Comparison of ENCODE assay signal across 1 cellular context in the genomic region with DNA sequence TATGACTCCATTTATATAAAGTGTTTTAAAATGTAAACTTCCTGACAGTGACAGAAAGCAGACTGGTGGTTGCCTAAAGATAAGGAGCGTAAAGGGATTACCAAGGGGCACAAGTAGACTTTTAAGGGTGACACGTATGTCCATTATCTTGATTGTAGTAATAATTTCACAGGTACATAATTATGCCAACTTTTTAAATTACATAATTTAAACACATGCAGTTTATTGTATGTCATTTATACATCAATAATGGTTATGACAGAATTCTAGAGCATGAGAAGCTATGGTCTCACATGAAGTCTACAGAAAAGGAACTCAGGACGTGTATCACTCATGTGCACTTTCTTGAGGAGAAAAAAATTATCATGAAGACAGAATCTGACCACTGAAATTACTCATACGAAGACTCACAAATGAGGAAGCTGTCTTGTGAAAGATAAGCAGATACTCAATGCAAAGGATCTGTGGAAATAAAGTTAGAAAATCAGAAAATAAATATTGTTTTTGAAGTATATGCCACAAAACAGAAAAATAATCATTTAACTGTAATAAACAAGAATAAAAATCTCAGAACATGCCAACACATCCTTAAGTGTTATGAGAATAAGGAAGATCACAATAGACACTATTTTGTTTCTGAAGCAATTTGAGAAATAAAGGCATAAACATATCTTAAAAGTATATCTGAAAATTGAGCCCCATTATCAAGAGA.
TF ChIP-seq lines count a peak whose summit lies in the region.

No MANE protein-coding gene starts in this region.

TF ChIP-seq in K562, 482 proteins besides CTCF, POLR2A, EP300 and RAD21 (continued from another document and continues in another):
- TF ChIP-seq, protein P1, sequence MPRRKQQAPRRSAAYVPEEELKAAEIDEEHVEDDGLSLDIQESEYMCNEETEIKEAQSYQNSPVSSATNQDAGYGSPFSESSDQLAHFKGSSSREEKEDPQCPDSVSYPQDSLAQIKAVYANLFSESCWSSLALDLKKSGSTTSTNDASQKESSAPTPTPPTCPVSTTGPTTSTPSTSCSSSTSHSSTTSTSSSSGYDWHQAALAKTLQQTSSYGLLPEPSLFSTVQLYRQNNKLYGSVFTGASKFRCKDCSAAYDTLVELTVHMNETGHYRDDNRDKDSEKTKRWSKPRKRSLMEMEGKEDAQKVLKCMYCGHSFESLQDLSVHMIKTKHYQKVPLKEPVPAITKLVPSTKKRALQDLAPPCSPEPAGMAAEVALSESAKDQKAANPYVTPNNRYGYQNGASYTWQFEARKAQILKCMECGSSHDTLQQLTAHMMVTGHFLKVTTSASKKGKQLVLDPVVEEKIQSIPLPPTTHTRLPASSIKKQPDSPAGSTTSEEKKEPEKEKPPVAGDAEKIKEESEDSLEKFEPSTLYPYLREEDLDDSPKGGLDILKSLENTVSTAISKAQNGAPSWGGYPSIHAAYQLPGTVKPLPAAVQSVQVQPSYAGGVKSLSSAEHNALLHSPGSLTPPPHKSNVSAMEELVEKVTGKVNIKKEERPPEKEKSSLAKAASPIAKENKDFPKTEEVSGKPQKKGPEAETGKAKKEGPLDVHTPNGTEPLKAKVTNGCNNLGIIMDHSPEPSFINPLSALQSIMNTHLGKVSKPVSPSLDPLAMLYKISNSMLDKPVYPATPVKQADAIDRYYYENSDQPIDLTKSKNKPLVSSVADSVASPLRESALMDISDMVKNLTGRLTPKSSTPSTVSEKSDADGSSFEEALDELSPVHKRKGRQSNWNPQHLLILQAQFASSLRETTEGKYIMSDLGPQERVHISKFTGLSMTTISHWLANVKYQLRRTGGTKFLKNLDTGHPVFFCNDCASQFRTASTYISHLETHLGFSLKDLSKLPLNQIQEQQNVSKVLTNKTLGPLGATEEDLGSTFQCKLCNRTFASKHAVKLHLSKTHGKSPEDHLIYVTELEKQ (CRISPR knock-in tag; IDR thresholded peaks at IDR 0.05): no peak
- TF ChIP-seq, protein P2, sequence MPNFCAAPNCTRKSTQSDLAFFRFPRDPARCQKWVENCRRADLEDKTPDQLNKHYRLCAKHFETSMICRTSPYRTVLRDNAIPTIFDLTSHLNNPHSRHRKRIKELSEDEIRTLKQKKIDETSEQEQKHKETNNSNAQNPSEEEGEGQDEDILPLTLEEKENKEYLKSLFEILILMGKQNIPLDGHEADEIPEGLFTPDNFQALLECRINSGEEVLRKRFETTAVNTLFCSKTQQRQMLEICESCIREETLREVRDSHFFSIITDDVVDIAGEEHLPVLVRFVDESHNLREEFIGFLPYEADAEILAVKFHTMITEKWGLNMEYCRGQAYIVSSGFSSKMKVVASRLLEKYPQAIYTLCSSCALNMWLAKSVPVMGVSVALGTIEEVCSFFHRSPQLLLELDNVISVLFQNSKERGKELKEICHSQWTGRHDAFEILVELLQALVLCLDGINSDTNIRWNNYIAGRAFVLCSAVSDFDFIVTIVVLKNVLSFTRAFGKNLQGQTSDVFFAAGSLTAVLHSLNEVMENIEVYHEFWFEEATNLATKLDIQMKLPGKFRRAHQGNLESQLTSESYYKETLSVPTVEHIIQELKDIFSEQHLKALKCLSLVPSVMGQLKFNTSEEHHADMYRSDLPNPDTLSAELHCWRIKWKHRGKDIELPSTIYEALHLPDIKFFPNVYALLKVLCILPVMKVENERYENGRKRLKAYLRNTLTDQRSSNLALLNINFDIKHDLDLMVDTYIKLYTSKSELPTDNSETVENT (CRISPR knock-in tag; IDR thresholded peaks at IDR 0.05): no peak
- no peak for TF ChIP-seq BCL6 (CRISPR knock-in tag; IDR thresholded peaks at IDR 0.05)
- no peak for TF ChIP-seq ZNF780A (CRISPR knock-in tag; IDR thresholded peaks at IDR 0.05)
- no peak; the same call in 1 of the 2 replicates for TF ChIP-seq MAFG (tag; conservative IDR thresholded peaks at IDR 0.05)
- TF ChIP-seq, protein P3, sequence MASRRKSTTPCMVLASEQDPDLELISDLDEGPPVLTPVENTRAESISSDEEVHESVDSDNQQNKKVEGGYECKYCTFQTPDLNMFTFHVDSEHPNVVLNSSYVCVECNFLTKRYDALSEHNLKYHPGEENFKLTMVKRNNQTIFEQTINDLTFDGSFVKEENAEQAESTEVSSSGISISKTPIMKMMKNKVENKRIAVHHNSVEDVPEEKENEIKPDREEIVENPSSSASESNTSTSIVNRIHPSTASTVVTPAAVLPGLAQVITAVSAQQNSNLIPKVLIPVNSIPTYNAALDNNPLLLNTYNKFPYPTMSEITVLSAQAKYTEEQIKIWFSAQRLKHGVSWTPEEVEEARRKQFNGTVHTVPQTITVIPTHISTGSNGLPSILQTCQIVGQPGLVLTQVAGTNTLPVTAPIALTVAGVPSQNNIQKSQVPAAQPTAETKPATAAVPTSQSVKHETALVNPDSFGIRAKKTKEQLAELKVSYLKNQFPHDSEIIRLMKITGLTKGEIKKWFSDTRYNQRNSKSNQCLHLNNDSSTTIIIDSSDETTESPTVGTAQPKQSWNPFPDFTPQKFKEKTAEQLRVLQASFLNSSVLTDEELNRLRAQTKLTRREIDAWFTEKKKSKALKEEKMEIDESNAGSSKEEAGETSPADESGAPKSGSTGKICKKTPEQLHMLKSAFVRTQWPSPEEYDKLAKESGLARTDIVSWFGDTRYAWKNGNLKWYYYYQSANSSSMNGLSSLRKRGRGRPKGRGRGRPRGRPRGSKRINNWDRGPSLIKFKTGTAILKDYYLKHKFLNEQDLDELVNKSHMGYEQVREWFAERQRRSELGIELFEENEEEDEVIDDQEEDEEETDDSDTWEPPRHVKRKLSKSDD (conservative IDR thresholded peaks at IDR 0.05; ENCODE audit: low read length): no peak
- TF ChIP-seq BMI1 (IDR thresholded peaks at IDR 0.05; ENCODE audit: low read length): no peak
- TF ChIP-seq POLR2B (IDR thresholded peaks at IDR 0.05; ENCODE audit: low read depth, partially characterized antibody): no peak
- TF ChIP-seq TCFL5 (CRISPR knock-in tag; conservative IDR thresholded peaks at IDR 0.05): no peak
- no peak for TF ChIP-seq ELF2 (CRISPR knock-in tag; IDR thresholded peaks at IDR 0.05)
- no peak for TF ChIP-seq PHTF2 (CRISPR knock-in tag; IDR thresholded peaks at IDR 0.05)
- TF ChIP-seq MYBL2 (IDR thresholded peaks at IDR 0.05; ENCODE audit: low read depth): no peak
- no peak for TF ChIP-seq MYBL2 (CRISPR knock-in tag; IDR thresholded peaks at IDR 0.05; ENCODE audit: borderline replicate concordance)
- TF ChIP-seq, protein P4, sequence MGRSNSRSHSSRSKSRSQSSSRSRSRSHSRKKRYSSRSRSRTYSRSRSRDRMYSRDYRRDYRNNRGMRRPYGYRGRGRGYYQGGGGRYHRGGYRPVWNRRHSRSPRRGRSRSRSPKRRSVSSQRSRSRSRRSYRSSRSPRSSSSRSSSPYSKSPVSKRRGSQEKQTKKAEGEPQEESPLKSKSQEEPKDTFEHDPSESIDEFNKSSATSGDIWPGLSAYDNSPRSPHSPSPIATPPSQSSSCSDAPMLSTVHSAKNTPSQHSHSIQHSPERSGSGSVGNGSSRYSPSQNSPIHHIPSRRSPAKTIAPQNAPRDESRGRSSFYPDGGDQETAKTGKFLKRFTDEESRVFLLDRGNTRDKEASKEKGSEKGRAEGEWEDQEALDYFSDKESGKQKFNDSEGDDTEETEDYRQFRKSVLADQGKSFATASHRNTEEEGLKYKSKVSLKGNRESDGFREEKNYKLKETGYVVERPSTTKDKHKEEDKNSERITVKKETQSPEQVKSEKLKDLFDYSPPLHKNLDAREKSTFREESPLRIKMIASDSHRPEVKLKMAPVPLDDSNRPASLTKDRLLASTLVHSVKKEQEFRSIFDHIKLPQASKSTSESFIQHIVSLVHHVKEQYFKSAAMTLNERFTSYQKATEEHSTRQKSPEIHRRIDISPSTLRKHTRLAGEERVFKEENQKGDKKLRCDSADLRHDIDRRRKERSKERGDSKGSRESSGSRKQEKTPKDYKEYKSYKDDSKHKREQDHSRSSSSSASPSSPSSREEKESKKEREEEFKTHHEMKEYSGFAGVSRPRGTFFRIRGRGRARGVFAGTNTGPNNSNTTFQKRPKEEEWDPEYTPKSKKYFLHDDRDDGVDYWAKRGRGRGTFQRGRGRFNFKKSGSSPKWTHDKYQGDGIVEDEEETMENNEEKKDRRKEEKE (IDR thresholded peaks at IDR 0.05; ENCODE audit: borderline replicate concordance in 1 of 2, control insufficient read depth in 1 of 2, low read depth in 2 of 2, low read length in 1 of 2): no peak
- TF ChIP-seq COPS2 (conservative IDR thresholded peaks at IDR 0.05): no peak
- no peak for TF ChIP-seq PHF8 (IDR thresholded peaks at IDR 0.05; ENCODE audit: borderline replicate concordance, low read length)
- no peak for TF ChIP-seq LARP7 (IDR thresholded peaks at IDR 0.05)
- TF ChIP-seq CCAR2 (IDR thresholded peaks at IDR 0.05; ENCODE audit: low read depth, low read length): no peak
- TF ChIP-seq, protein P5, sequence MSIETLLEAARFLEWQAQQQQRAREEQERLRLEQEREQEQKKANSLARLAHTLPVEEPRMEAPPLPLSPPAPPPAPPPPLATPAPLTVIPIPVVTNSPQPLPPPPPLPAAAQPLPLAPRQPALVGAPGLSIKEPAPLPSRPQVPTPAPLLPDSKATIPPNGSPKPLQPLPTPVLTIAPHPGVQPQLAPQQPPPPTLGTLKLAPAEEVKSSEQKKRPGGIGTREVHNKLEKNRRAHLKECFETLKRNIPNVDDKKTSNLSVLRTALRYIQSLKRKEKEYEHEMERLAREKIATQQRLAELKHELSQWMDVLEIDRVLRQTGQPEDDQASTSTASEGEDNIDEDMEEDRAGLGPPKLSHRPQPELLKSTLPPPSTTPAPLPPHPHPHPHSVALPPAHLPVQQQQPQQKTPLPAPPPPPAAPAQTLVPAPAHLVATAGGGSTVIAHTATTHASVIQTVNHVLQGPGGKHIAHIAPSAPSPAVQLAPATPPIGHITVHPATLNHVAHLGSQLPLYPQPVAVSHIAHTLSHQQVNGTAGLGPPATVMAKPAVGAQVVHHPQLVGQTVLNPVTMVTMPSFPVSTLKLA (conservative IDR thresholded peaks at IDR 0.05): peak in 1 of 2 experiments; percentile 40; a peak in 2 of 4 replicates
- TF ChIP-seq, protein P6, sequence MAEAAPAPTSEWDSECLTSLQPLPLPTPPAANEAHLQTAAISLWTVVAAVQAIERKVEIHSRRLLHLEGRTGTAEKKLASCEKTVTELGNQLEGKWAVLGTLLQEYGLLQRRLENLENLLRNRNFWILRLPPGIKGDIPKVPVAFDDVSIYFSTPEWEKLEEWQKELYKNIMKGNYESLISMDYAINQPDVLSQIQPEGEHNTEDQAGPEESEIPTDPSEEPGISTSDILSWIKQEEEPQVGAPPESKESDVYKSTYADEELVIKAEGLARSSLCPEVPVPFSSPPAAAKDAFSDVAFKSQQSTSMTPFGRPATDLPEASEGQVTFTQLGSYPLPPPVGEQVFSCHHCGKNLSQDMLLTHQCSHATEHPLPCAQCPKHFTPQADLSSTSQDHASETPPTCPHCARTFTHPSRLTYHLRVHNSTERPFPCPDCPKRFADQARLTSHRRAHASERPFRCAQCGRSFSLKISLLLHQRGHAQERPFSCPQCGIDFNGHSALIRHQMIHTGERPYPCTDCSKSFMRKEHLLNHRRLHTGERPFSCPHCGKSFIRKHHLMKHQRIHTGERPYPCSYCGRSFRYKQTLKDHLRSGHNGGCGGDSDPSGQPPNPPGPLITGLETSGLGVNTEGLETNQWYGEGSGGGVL (CRISPR knock-in tag; IDR thresholded peaks at IDR 0.05): no peak
- TF ChIP-seq TRIM24 (IDR thresholded peaks at IDR 0.05): peak; percentile 65 to 68; a peak in 3 of 4 replicates
- TF ChIP-seq TFAM (CRISPR knock-in tag; conservative IDR thresholded peaks at IDR 0.05): no peak
- TF ChIP-seq SETDB1 (IDR thresholded peaks at IDR 0.05; ENCODE audit: low read length): no peak
- peak; percentile 96 for TF ChIP-seq DPF2 (IDR thresholded peaks at IDR 0.05)
- TF ChIP-seq ZNF707 (CRISPR knock-in tag; conservative IDR thresholded peaks at IDR 0.05): no peak
- TF ChIP-seq, protein P7, sequence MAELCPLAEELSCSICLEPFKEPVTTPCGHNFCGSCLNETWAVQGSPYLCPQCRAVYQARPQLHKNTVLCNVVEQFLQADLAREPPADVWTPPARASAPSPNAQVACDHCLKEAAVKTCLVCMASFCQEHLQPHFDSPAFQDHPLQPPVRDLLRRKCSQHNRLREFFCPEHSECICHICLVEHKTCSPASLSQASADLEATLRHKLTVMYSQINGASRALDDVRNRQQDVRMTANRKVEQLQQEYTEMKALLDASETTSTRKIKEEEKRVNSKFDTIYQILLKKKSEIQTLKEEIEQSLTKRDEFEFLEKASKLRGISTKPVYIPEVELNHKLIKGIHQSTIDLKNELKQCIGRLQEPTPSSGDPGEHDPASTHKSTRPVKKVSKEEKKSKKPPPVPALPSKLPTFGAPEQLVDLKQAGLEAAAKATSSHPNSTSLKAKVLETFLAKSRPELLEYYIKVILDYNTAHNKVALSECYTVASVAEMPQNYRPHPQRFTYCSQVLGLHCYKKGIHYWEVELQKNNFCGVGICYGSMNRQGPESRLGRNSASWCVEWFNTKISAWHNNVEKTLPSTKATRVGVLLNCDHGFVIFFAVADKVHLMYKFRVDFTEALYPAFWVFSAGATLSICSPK (IDR thresholded peaks at IDR 0.05; ENCODE audit: borderline replicate concordance): no peak
- TF ChIP-seq CHCHD3 (CRISPR knock-in tag; IDR thresholded peaks at IDR 0.05): no peak
- no peak for TF ChIP-seq CBX1 (IDR thresholded peaks at IDR 0.05; ENCODE audit: low read depth)
- no peak for TF ChIP-seq SMARCA5 (IDR thresholded peaks at IDR 0.05)
- TF ChIP-seq ZNF384 (IDR thresholded peaks at IDR 0.05; ENCODE audit: low read depth, low read length): peak; percentile 94
- TF ChIP-seq ADNP (tag; IDR thresholded peaks at IDR 0.05): 0 out of 2 replicates have a peak, but pooled peaks have one; percentile 15
- TF ChIP-seq ILF3 (IDR thresholded peaks at IDR 0.05; ENCODE audit: borderline replicate concordance): no peak
- TF ChIP-seq BHLHE40 (IDR thresholded peaks at IDR 0.05; ENCODE audit: low read length): no peak
- TF ChIP-seq KAT2B (IDR thresholded peaks at IDR 0.05; ENCODE audit: low read depth, low read length): no peak
- TF ChIP-seq ZNF445 (CRISPR knock-in tag; IDR thresholded peaks at IDR 0.05; ENCODE audit: low read depth): no peak
- TF ChIP-seq GATAD2A (IDR thresholded peaks at IDR 0.05): no peak
- no peak for TF ChIP-seq SMAD2 (IDR thresholded peaks at IDR 0.05; ENCODE audit: low read depth, low read length)
- TF ChIP-seq TAF7 (tag; IDR thresholded peaks at IDR 0.05): no peak
- TF ChIP-seq PRMT5 (CRISPR knock-in tag; IDR thresholded peaks at IDR 0.05): no peak
- TF ChIP-seq PCBP2 (IDR thresholded peaks at IDR 0.05; ENCODE audit: low read depth, low read length, poor library complexity, severe bottlenecking): no peak
- TF ChIP-seq, protein P8, sequence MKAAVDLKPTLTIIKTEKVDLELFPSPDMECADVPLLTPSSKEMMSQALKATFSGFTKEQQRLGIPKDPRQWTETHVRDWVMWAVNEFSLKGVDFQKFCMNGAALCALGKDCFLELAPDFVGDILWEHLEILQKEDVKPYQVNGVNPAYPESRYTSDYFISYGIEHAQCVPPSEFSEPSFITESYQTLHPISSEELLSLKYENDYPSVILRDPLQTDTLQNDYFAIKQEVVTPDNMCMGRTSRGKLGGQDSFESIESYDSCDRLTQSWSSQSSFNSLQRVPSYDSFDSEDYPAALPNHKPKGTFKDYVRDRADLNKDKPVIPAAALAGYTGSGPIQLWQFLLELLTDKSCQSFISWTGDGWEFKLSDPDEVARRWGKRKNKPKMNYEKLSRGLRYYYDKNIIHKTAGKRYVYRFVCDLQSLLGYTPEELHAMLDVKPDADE (conservative IDR thresholded peaks at IDR 0.05; ENCODE audit: control insufficient read depth, low read depth, low read length): no peak
